Comparison of ENCODE assay signal across 1 cellular context in genomic region chr14:66508846-66509621, GRCh38.
TF ChIP-seq lines count a peak whose summit lies in the region.

No MANE protein-coding gene starts in this region.

TF ChIP-seq in K562, 482 proteins besides CTCF, POLR2A, EP300 and RAD21 (continued from another document):
- peak in 1 of 2 experiments; percentile 41 for TF ChIP-seq E2F6 (IDR thresholded peaks at IDR 0.05; ENCODE audit: borderline replicate concordance in 1 of 2, extremely low read depth in 1 of 2, insufficient read depth in 1 of 2, insufficient read length in 1 of 2, low read depth in 1 of 2, low read length in 1 of 2, poor library complexity in 1 of 2, severe bottlenecking in 1 of 2)
- no peak for TF ChIP-seq PTRF (tag; IDR thresholded peaks at IDR 0.05)
